In genomic region chr9:93235278-93235960, GRCh38 we compare ENCODE assay signal across 17 cellular contexts. TPM values are rescaled to one million over a fixed set of nuclear protein-coding genes. Genes with fewer than 3 reads are reported as not detected.
A peak's percentile ranks its signal among the peaks of the same experiment; 100 is the strongest.
DNase-seq lines count a peak whose midpoint lies in the region; ATAC-seq and TF ChIP-seq lines count a peak whose summit lies in the region.
"Had no signal": no experiment of that assay in that cellular context is flagged by ENCODE, and none has a peak within 500 bp of the region (broad histone marks: within the 10 kb centered on the region; RNA-seq: fewer than 3 reads in every experiment).

No MANE protein-coding gene starts in this region.

- H3K27ac ChIP-seq in SK-N-MC (peak overlapping the region; percentile 62), hepatocyte (no peak overlapping the region), endodermal cell (ENCODE audit: low read depth, low read length) (no peak overlapping the region)
- H3K27ac ChIP-seq: HL-60, Peyer's patch had no signal

- H3K9ac ChIP-seq in SK-N-MC (ENCODE audit: insufficient read length) (no peak overlapping the region), endodermal cell (ENCODE audit: extremely low read depth, low read length, poor library complexity, severe bottlenecking) (no peak overlapping the region)

- peaks cover 4% of the 10 kb centered on the region for H3K36me3 Mint-ChIP-seq in endodermal cell (ENCODE audit: low read depth)

- H3K4me3 ChIP-seq in SK-N-MC (no peak overlapping the region), hepatocyte (no peak overlapping the region), retinal pigment epithelial cell (ENCODE audit: low read length) (no peak overlapping the region), endodermal cell (ENCODE audit: low read length) (no peak overlapping the region)
- H3K4me3 ChIP-seq: GM23338, MG63, Peyer's patch had no signal

- no peaks in the 10 kb centered on the region for H3K9me2 ChIP-seq in hepatocyte (replicated peaks; ENCODE audit: insufficient read depth)

- H3K27me3 Mint-ChIP-seq in endodermal cell (ENCODE audit: insufficient read depth): no peaks in the 10 kb centered on the region

- H3K36me3 ChIP-seq in SK-N-MC (ENCODE audit: insufficient read depth, low read length) (no peaks in the 10 kb centered on the region), hepatocyte (replicated peaks; ENCODE audit: insufficient read depth, low read depth) (no peaks in the 10 kb centered on the region), endodermal cell (ENCODE audit: control insufficient read depth, insufficient read depth, low read length) (no peaks in the 10 kb centered on the region)
- H3K36me3 ChIP-seq: MG63 had no signal

- H3K4me2 ChIP-seq in hepatocyte: no peak overlapping the region
- H3K4me2 ChIP-seq: GM23338 had no signal

- H3K4me1 Mint-ChIP-seq in endodermal cell: no peaks in the 10 kb centered on the region

- DNase-seq in Ammon's horn (ENCODE audit: low spot score): peak; percentile 58
- no peak for DNase-seq in SK-N-MC (ENCODE audit: low read depth, low spot score)
- DNase-seq in hepatocyte (ENCODE audit: low spot score): peak; percentile 25
- DNase-seq in retinal pigment epithelial cell (ENCODE audit: low read depth): peak; percentile 18
- no peak for DNase-seq in endodermal cell
- no peak for DNase-seq in DMS53 treated with DMSO at 0.1 percent for 48 hours (lab: John Stamatoyannopoulos, UW; ENCODE audit: unreplicated experiment)
- DNase-seq: DMS79 treated with DMSO at 0.1 percent for 48 hours, KG1, MG63, NCI-H1105, NCI-H187 treated with DMSO at 0.1 percent for 48 hours, NCI-H446, Peyer's patch, SHP77 treated with DMSO at 0.1 percent for 48 hours had no signal

- no peaks in the 10 kb centered on the region for H3K79me2 ChIP-seq in hepatocyte

- no peaks in the 10 kb centered on the region for H3K9me3 ChIP-seq in SK-N-MC (ENCODE audit: low read depth, low read length)
- no peaks in the 10 kb centered on the region for H3K9me3 ChIP-seq in hepatocyte (ENCODE audit: low read depth)
- H3K9me3 ChIP-seq in endodermal cell (ENCODE audit: control insufficient read depth, low read length): no peaks in the 10 kb centered on the region
- H3K9me3 ChIP-seq: MG63 had no signal

- 69% methylated on average over 16 of the region's 16 CpGs for WGBS in hepatocyte (ENCODE audit: low lambda C conversion rate, missing lambda C conversion rate)
- 91 to 93% methylated on average over 12 to 16 of the region's 16 CpGs for WGBS in endodermal cell (ENCODE audit: insufficient coverage in 1 of 2, insufficient read length in 1 of 2), 2 experiments

- peaks cover 5% of the 10 kb centered on the region for H3K4me1 ChIP-seq in hepatocyte (ENCODE audit: insufficient read depth)
- H3K4me1 ChIP-seq in endodermal cell (ENCODE audit: control insufficient read depth, insufficient read depth, low read length): no peaks in the 10 kb centered on the region

- no peaks in the 10 kb centered on the region for H4K20me1 ChIP-seq in hepatocyte (ENCODE audit: insufficient read depth, poor library complexity, severe bottlenecking)

- TF ChIP-seq CTCF in hepatocyte (IDR thresholded peaks at IDR 0.05; ENCODE audit: poor library complexity) (no peak), retinal pigment epithelial cell (conservative IDR thresholded peaks at IDR 0.05; ENCODE audit: low read depth, low read length) (no peak), endodermal cell (conservative IDR thresholded peaks at IDR 0.05) (no peak)

- no peak for ATAC-seq in GM21515 (IDR thresholded peaks at IDR 0.05; ENCODE audit: unreplicated experiment)
- ATAC-seq: GM23338 had no signal

- no peak overlapping the region for H2AFZ ChIP-seq in hepatocyte
- H2AFZ ChIP-seq: GM23338 had no signal

- no peaks in the 10 kb centered on the region for H3K9me3 Mint-ChIP-seq in endodermal cell
- H3K9me3 Mint-ChIP-seq: GM23338 had no signal

- H3K27me3 ChIP-seq in hepatocyte: no peaks in the 10 kb centered on the region
- no peaks in the 10 kb centered on the region for H3K27me3 ChIP-seq in endodermal cell (ENCODE audit: control insufficient read depth, insufficient read depth, low read length, poor library complexity, severe bottlenecking)
- H3K27me3 ChIP-seq: MG63, Peyer's patch had no signal

- no peak overlapping the region for H3K4me3 Mint-ChIP-seq in endodermal cell
- H3K4me3 Mint-ChIP-seq: GM23338 had no signal

- no peak overlapping the region for H3K27ac Mint-ChIP-seq in endodermal cell
- H3K27ac Mint-ChIP-seq: GM23338 had no signal

RNA-seq across cellular contexts. Expression of gene WNK2, which starts 51.5 kb away (rescaled TPM):
- total RNA-seq in hepatocyte (6.2 and 8.9 TPM in 2 replicates), endodermal cell (10 to 100 TPM; 46.1 to 48.8 TPM)
- polyA plus RNA-seq in hepatocyte: 13.5 and 19.9 TPM in 2 replicates
- polyA plus RNA-seq in endodermal cell (2013, experiment 1 of 2): 34.8 TPM
- polyA plus RNA-seq in endodermal cell (2013, experiment 2 of 2): 29.3 TPM

Comparison
In these comparisons a context has a peak if more than half of its experiments do, and no peak if none do; other contexts are left out.
1. DNase-seq: peak in Ammon's horn (single experiment), hepatocyte (single experiment) and retinal pigment epithelial cell (single experiment); none in SK-N-MC (single experiment), endodermal cell (single experiment) and DMS53 treated with DMSO at 0.1 percent for 48 hours (single experiment).